In genomic region chr7:112951070-112951469, GRCh38 we compare ENCODE assay signal across 8 cellular contexts.
"Had no signal": no experiment of that assay in that cellular context is flagged by ENCODE, and none has a peak within 500 bp of the region (broad histone marks: within the 10 kb centered on the region; RNA-seq: fewer than 3 reads in every experiment).

No MANE protein-coding gene starts in this region.

- FAIRE-seq: H1, H54, HTR-8/SVneo had no signal

- H3K4me2 ChIP-seq: GM23338 had no signal

- ATAC-seq: GM23338 had no signal

- H3K4me3 ChIP-seq: GM23338 had no signal

- DNase-seq: H9, HCEC 1CT, IMR-90, KBM-7 had no signal

- H2AFZ ChIP-seq: GM23338 had no signal
